In genomic region chr1:145063285-145063684, GRCh38 we compare ENCODE assay signal across 8 cellular contexts. TPM values are rescaled to one million over a fixed set of nuclear protein-coding genes. Genes with fewer than 3 reads are reported as not detected.
A peak's percentile ranks its signal among the peaks of the same experiment; 100 is the strongest.
DNase-seq lines count a peak whose midpoint lies in the region; ATAC-seq and TF ChIP-seq lines count a peak whose summit lies in the region.
"Not testable (repeated sequence)": the region's sequence is repeated elsewhere in the genome, so short reads cannot be mapped to it uniquely, and the experiment has no call there.
"Had no signal": no experiment of that assay in that cellular context is flagged by ENCODE, and none has a peak within 500 bp of the region (broad histone marks: within the 10 kb centered on the region; RNA-seq: fewer than 3 reads in every experiment).

No MANE protein-coding gene starts in this region.

- peak; percentile 83 for ATAC-seq in GM23338
- ATAC-seq in WTC11 = peak; percentile 71

- not testable (repeated sequence) for H3K27ac Mint-ChIP-seq in GM23338; WTC11; activated CD4-positive, alpha-beta T cell treated with anti-CD3 and anti-CD28 coated beads, Interleukin-2, amount 10 ng/mL, durations not matched to agents 24 days and 14 days

- not testable (repeated sequence) for H3K9me2 ChIP-seq in GM23338 (ENCODE audit: insufficient read depth)

- H3F3A ChIP-seq in GM23338 (replicated peaks; ENCODE audit: low read depth) = not testable (repeated sequence)

- H2AFZ ChIP-seq in GM23338 = not testable (repeated sequence)

- not testable (repeated sequence) for H3K36me3 ChIP-seq in GM23338 (ENCODE audit: insufficient read depth)

- CTCF ChIA-PET in WTC11 (lab: Charles Lee) = not testable (repeated sequence)

- not testable (repeated sequence) for H3K27me3 ChIP-seq in GM23338 (ENCODE audit: insufficient read depth)

- not testable (repeated sequence) for H3K4me3 ChIP-seq in GM23338

- not testable (repeated sequence) for H3K4me3 Mint-ChIP-seq in GM23338; WTC11; activated CD4-positive, alpha-beta T cell treated with anti-CD3 and anti-CD28 coated beads, Interleukin-2, amount 10 ng/mL, durations not matched to agents 24 days and 14 days

- H3K27me3 Mint-ChIP-seq in GM23338 (ENCODE audit: insufficient read depth, low read depth, poor library complexity); WTC11 (ENCODE audit: low read depth); activated CD4-positive, alpha-beta T cell treated with anti-CD3 and anti-CD28 coated beads, Interleukin-2, amount 10 ng/mL, durations not matched to agents 24 days and 14 days: not testable (repeated sequence)

- not testable (repeated sequence) for H3K36me3 Mint-ChIP-seq in GM23338 (ENCODE audit: low read depth); WTC11; activated CD4-positive, alpha-beta T cell treated with anti-CD3 and anti-CD28 coated beads, Interleukin-2, amount 10 ng/mL, durations not matched to agents 24 days and 14 days (ENCODE audit: low read depth)

- not testable (repeated sequence) for H3K27ac ChIP-seq in GM23338 (ENCODE audit: low read depth)

- not testable (repeated sequence) for H3K4me1 Mint-ChIP-seq in GM23338; WTC11; activated CD4-positive, alpha-beta T cell treated with anti-CD3 and anti-CD28 coated beads, Interleukin-2, amount 10 ng/mL, durations not matched to agents 24 days and 14 days

- not testable (repeated sequence) for TF ChIP-seq CTCF in GM23338 (conservative IDR thresholded peaks at IDR 0.05; ENCODE audit: low read depth in 2 of 2); WTC11 (IDR thresholded peaks at IDR 0.05)

- intact Hi-C loops in activated CD4-positive, alpha-beta T cell treated with anti-CD3 and anti-CD28 coated beads, Interleukin-2, amount 10 ng/mL, durations not matched to agents 24 days and 14 days (cut with micrococcal nuclease) = not testable (repeated sequence)

- DNase-seq in GM23338 (ENCODE audit: low spot score); WTC11 (ENCODE audit: low spot score): not testable (repeated sequence)
- peak; percentile 12 for DNase-seq in activated CD4-positive, alpha-beta T cell treated with anti-CD3 and anti-CD28 coated beads, Interleukin-2, amount 10 ng/mL, durations not matched to agents 24 days and 14 days

- not testable (repeated sequence) for H4K20me1 ChIP-seq in GM23338 (replicated peaks; ENCODE audit: insufficient read depth)

- H3K4me2 ChIP-seq in GM23338 = not testable (repeated sequence)

- POLR2A ChIA-PET in WTC11 (lab: Charles Lee) = not testable (repeated sequence)

- H3K79me2 ChIP-seq in GM23338 (replicated peaks; ENCODE audit: insufficient read depth) = not testable (repeated sequence)

- not testable (repeated sequence) for H3K9me3 Mint-ChIP-seq in GM23338; WTC11; activated CD4-positive, alpha-beta T cell treated with anti-CD3 and anti-CD28 coated beads, Interleukin-2, amount 10 ng/mL, durations not matched to agents 24 days and 14 days

- not testable (repeated sequence) for H3K4me1 ChIP-seq in GM23338 (ENCODE audit: insufficient read depth)

RNA-seq across cellular contexts. Expression of gene SRGAP2B, which starts 31.8 kb away (rescaled TPM):
- total RNA-seq in GM23338 (2014; rRNA removed; shearing (Covaris generic)) = 16.3 and 28.8 TPM in 2 replicates
- polyA plus RNA-seq in GM23338 (2016; fragmentation: Nextera tagmentation; extraction: Ambion mirVana) = 9.8 and 17.4 TPM in 2 replicates
- 48.4 to 64.8 TPM (median 48.7 TPM) in 3 replicates for total RNA-seq in WTC11 (2021)
- 28.9 and 39.9 TPM in 2 replicates for total RNA-seq in activated CD4-positive, alpha-beta T cell treated with anti-CD3 and anti-CD28 coated beads, Interleukin-2, amount 10 ng/mL, durations not matched to agents 24 days and 14 days

RNA-seq across cellular contexts. Expression of gene FAM72D, which starts 32.5 kb away (rescaled TPM):
- 8.2 and 12.5 TPM in 2 replicates for total RNA-seq in GM23338 (2014; rRNA removed; shearing (Covaris generic))
- 13.1 and 14.7 TPM in 2 replicates for polyA plus RNA-seq in GM23338 (2016; fragmentation: Nextera tagmentation; extraction: Ambion mirVana)
- 12.8 to 14.3 TPM (median 12.9 TPM) in 3 replicates for total RNA-seq in WTC11 (2021)
- total RNA-seq in activated CD4-positive, alpha-beta T cell treated with anti-CD3 and anti-CD28 coated beads, Interleukin-2, amount 10 ng/mL, durations not matched to agents 24 days and 14 days = 7.5 and 8.0 TPM in 2 replicates
- total RNA-seq: CD4-positive, alpha-beta memory T cell; CD4-positive, alpha-beta T cell; CD4-positive, CD25-positive, alpha-beta regulatory T cell; CD8-positive, alpha-beta T cell had no signal
- polyA plus RNA-seq: CD4-positive, alpha-beta memory T cell; CD8-positive, alpha-beta memory T cell had no signal
